In genomic region chr16:66300501-66300900, GRCh38 we compare ENCODE assay signal across 19 cellular contexts.
"Had no signal": no experiment of that assay in that cellular context is flagged by ENCODE, and none has a peak within 500 bp of the region (broad histone marks: within the 10 kb centered on the region; RNA-seq: fewer than 3 reads in every experiment).

No MANE protein-coding gene starts in this region.

- H3K27me3 Mint-ChIP-seq: naive thymus-derived CD4-positive, alpha-beta T cell had no signal

- H3K4me1 ChIP-seq: foreskin keratinocyte, stomach, uterus had no signal

- H3K36me3 ChIP-seq: stomach, thoracic aorta, uterus had no signal

- DNase-seq: cerebellar nuclear complex; dermis blood vessel endothelial cell; erythroblast; foreskin keratinocyte; immature natural killer cell; left colon; mesendoderm; nephron progenitor cell; right cardiac atrium; stimulated activated CD4-positive, alpha-beta T cell treated with anti-CD3 and anti-CD28 coated beads, Interleukin-4, amount 100 ng/mL, for 1 hour; stimulated activated CD8-positive, alpha-beta memory T cell treated with anti-CD3 and anti-CD28 coated beads, Interleukin-4, amount 100 ng/mL, for 48 hours; stomach; substantia nigra; uterus had no signal

- H3K4me1 Mint-ChIP-seq: nephron progenitor cell; stimulated activated memory B cell treated with anti-CD40 and anti-IgM and Interleukin-4, amounts not matched to agents 10 μg/mL and 1 μg/mL and 100 μg/mL, for 72 hours had no signal

- H3K27ac Mint-ChIP-seq: immature natural killer cell; nephron progenitor cell; stimulated activated memory B cell treated with anti-CD40 and anti-IgM and Interleukin-4, amounts not matched to agents 10 μg/mL and 1 μg/mL and 100 μg/mL, for 72 hours; type B pancreatic cell had no signal

- H3K4me3 ChIP-seq: smooth muscle cell, stomach, thoracic aorta, uterus had no signal

- H3K27me3 ChIP-seq: uterus had no signal

- H3K27ac ChIP-seq: foreskin keratinocyte, stomach, thoracic aorta, uterus had no signal

- H3K9me3 ChIP-seq: thoracic aorta, uterus had no signal

- H3K4me3 Mint-ChIP-seq: immature natural killer cell; nephron progenitor cell; stimulated activated memory B cell treated with anti-CD40 and anti-IgM and Interleukin-4, amounts not matched to agents 10 μg/mL and 1 μg/mL and 100 μg/mL, for 72 hours; type B pancreatic cell had no signal

- ATAC-seq: foreskin keratinocyte; left colon; naive thymus-derived CD4-positive, alpha-beta T cell; right cardiac atrium; stimulated activated memory B cell treated with anti-CD40 and anti-IgM and Interleukin-4, amounts not matched to agents 10 μg/mL and 1 μg/mL and 100 μg/mL, for 72 hours had no signal

- H3K36me3 Mint-ChIP-seq: immature natural killer cell; naive thymus-derived CD4-positive, alpha-beta T cell; stimulated activated memory B cell treated with anti-CD40 and anti-IgM and Interleukin-4, amounts not matched to agents 10 μg/mL and 1 μg/mL and 100 μg/mL, for 72 hours; type B pancreatic cell had no signal
